ENCODE assay signal across 25 cellular contexts in the genomic region with DNA sequence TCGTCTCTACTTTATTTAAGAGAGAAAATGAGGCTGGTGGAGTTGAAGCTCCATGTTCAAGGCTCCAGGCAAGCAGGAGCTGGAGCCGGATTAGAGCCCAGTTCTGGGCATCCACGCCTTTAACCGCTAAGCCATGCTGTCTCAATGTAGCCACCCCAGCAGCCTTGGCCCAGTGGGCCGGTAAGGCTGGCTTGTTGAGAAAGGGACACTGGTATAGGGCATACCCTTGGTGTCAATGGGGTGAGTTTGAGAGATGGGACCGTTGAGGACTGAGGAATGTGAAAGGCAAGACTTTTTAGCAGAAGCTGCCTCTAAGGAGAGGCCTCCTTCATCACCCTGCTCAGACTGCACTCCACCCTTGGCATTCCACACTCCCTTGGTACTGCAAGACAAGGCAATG.
"Had no signal": no experiment of that assay in that cellular context is flagged by ENCODE, and none has a peak within 500 bp of the region (broad histone marks: within the 10 kb centered on the region; RNA-seq: fewer than 3 reads in every experiment).

No MANE protein-coding gene starts in this region.

- H3K4me3 ChIP-seq: coronary artery, dorsolateral prefrontal cortex, esophagus squamous epithelium, gastroesophageal sphincter had no signal

- H3K27ac ChIP-seq: brain microvascular endothelial cell, coronary artery, dorsolateral prefrontal cortex, esophagus squamous epithelium, gastroesophageal sphincter had no signal

- H3K4me1 ChIP-seq: esophagus squamous epithelium, gastroesophageal sphincter had no signal

- H3K27me3 ChIP-seq: brain microvascular endothelial cell had no signal

- H3K36me3 ChIP-seq: brain microvascular endothelial cell, esophagus squamous epithelium, gastroesophageal sphincter had no signal

- H3K9me3 ChIP-seq: esophagus squamous epithelium, gastroesophageal sphincter had no signal

- DNase-seq: activated CD4-positive, alpha-beta memory T cell treated with anti-CD3 and anti-CD28 coated beads, Interleukin-2, amount 10 ng/mL, durations not matched to agents 7 days and 5 days; activated CD4-positive, alpha-beta T cell treated with anti-CD3 and anti-CD28 coated beads for 36 hours; activated CD4-positive, alpha-beta T cell treated with anti-CD3 and anti-CD28 coated beads, Interleukin-2, amount 10 ng/mL, durations not matched to agents 7 days and 5 days; activated CD4-positive, alpha-beta T cell treated with anti-CD3 and anti-CD28 coated beads, Interleukin-2, amount 50 U/mL, for 4 hours; activated CD4-positive, CD25-positive, alpha-beta regulatory T cell; activated CD4-positive, CD25-positive, alpha-beta regulatory T cell treated with anti-CD3 and anti-CD28 coated beads, Interleukin-2, amount 50 U/mL, for 72 hours; activated CD8-positive, alpha-beta memory T cell treated with anti-CD3 and anti-CD28 coated beads, Interleukin-2, amount 50 U/mL, for 48 hours; activated gamma-delta T cell; activated naive CD4-positive, alpha-beta T cell; activated naive CD4-positive, alpha-beta T cell treated with anti-CD3 and anti-CD28 coated beads, Interleukin-2, amount 50 U/mL, for 16 hours; activated T-cell treated with anti-CD3 and anti-CD28 coated beads for 4 hours; activated T-cell treated with anti-CD3 and anti-CD28 coated beads, Interleukin-2, amount 50 U/mL, for 24 hours; activated T-cell treated with anti-CD3 and anti-CD28 coated beads, Interleukin-2, amount 50 U/mL, for 72 hours; amniotic stem cell; anterior cingulate cortex; brain microvascular endothelial cell; dorsolateral prefrontal cortex; effector CD4-positive, alpha-beta T cell; effector memory CD8-positive, alpha-beta T cell; erythroblast; esophagus squamous epithelium; foreskin melanocyte; T-helper 2 cell had no signal

- ATAC-seq: activated CD4-positive, alpha-beta T cell treated with anti-CD3 and anti-CD28 coated beads for 36 hours; activated T-cell treated with anti-CD3 and anti-CD28 coated beads, Interleukin-2, amount 50 U/mL, for 72 hours; effector memory CD8-positive, alpha-beta T cell; gastroesophageal sphincter had no signal
